1 cellular context compared by ENCODE assay signal in genomic region chr7:135558337-135558767, GRCh38.
TF ChIP-seq lines count a peak whose summit lies in the region.

No MANE protein-coding gene starts in this region.

TF ChIP-seq in H1, 55 proteins besides CTCF, POLR2A, EP300 and RAD21 (continued from another document):
- TF ChIP-seq CHD7 (IDR thresholded peaks at IDR 0.05; ENCODE audit: insufficient replicate concordance, low read length) (peak; percentile 11), TCF12 (IDR thresholded peaks at IDR 0.05; ENCODE audit: low read depth, low read length) (no peak), CTBP2 (IDR thresholded peaks at IDR 0.05; ENCODE audit: borderline replicate concordance, insufficient read depth, insufficient read length, low read length) (no peak), EZH2 (IDR thresholded peaks at IDR 0.05; ENCODE audit: low read depth, low read length, severe bottlenecking) (no peak), SIN3A (conservative IDR thresholded peaks at IDR 0.05 in 1 of 2, IDR thresholded peaks at IDR 0.05 in 1 of 2; ENCODE audit: low read depth in 1 of 2, low read length in 2 of 2) (0 out of 4 replicates have a peak, but pooled peaks have one; percentile 16 to 70), MAFK (IDR thresholded peaks at IDR 0.05; ENCODE audit: low read depth, low read length) (no peak), SAP30 (IDR thresholded peaks at IDR 0.05; ENCODE audit: insufficient read depth, insufficient replicate concordance, low read length) (peak; percentile 45), ASH2L (IDR thresholded peaks at IDR 0.05; ENCODE audit: low read length) (peak; percentile 1), KDM1A (IDR thresholded peaks at IDR 0.05; ENCODE audit: borderline replicate concordance, low read length) (no peak), POLR2AphosphoS5 (IDR thresholded peaks at IDR 0.05; ENCODE audit: low read depth, low read length) (no peak), KDM4A (IDR thresholded peaks at IDR 0.05; ENCODE audit: low read depth, low read length, severe bottlenecking) (peak; percentile 7)
